Comparison of ENCODE assay signal across 12 cellular contexts in genomic region chr4:102787096-102787867, GRCh38. TPM values are rescaled to one million over a fixed set of nuclear protein-coding genes. Genes with fewer than 3 reads are reported as not detected.
DNase-seq lines count a peak whose midpoint lies in the region; ATAC-seq and TF ChIP-seq lines count a peak whose summit lies in the region.
"Had no signal": no experiment of that assay in that cellular context is flagged by ENCODE, and none has a peak within 500 bp of the region (broad histone marks: within the 10 kb centered on the region; RNA-seq: fewer than 3 reads in every experiment).

No MANE protein-coding gene starts in this region.

- no peak for TF ChIP-seq CTCF in activated CD8-positive, alpha-beta T cell treated with anti-CD3 and anti-CD28 coated beads for 36 hours (IDR thresholded peaks at IDR 0.05)
- TF ChIP-seq CTCF in PC-9 (conservative IDR thresholded peaks at IDR 0.05): no peak
- TF ChIP-seq CTCF in smooth muscle cell (IDR thresholded peaks at IDR 0.05; ENCODE audit: borderline replicate concordance, insufficient read depth, poor library complexity, severe bottlenecking): no peak

- BruUV-seq in PC-9 (replicated peaks; lab: Mats Ljungman, UMichigan): no TSS peak

- H3K9me3 ChIP-seq in PC-9 (ENCODE audit: insufficient read depth, low read depth) (peaks cover 4% of the 10 kb centered on the region; the same call in 1 of the 2 replicates), smooth muscle cell (replicated peaks; ENCODE audit: low read depth) (no peaks in the 10 kb centered on the region)

- peaks cover 16% of the 10 kb centered on the region; the same call in 1 of the 2 replicates for H3F3A ChIP-seq in PC-9 (ENCODE audit: insufficient read depth, low read depth)
- peaks cover 11% of the 10 kb centered on the region for H3F3A ChIP-seq in smooth muscle cell (ENCODE audit: low read depth)

- H3K27me3 Mint-ChIP-seq in activated CD8-positive, alpha-beta T cell treated with anti-CD3 and anti-CD28 coated beads for 36 hours: no peaks in the 10 kb centered on the region
- no peaks in the 10 kb centered on the region for H3K27me3 Mint-ChIP-seq in activated CD8-positive, alpha-beta T cell treated with anti-CD3 and anti-CD28 coated beads, Interleukin-2, amount 10 ng/mL, durations not matched to agents 7 days and 5 days (ENCODE audit: low read depth)
- H3K27me3 Mint-ChIP-seq: naive thymus-derived CD8-positive, alpha-beta T cell had no signal

- H3K4me1 ChIP-seq in PC-9 (replicated peaks; ENCODE audit: insufficient read depth) (no peaks in the 10 kb centered on the region), smooth muscle cell (ENCODE audit: low read depth) (no peaks in the 10 kb centered on the region)
- H3K4me1 ChIP-seq: spleen had no signal

- H3K4me1 Mint-ChIP-seq in activated CD8-positive, alpha-beta T cell treated with anti-CD3 and anti-CD28 coated beads for 36 hours (ENCODE audit: low read depth): peaks cover 22% of the 10 kb centered on the region
- H3K4me1 Mint-ChIP-seq in activated CD8-positive, alpha-beta T cell treated with anti-CD3 and anti-CD28 coated beads, Interleukin-2, amount 10 ng/mL, durations not matched to agents 7 days and 5 days (ENCODE audit: low read depth): peaks cover 2% of the 10 kb centered on the region

- no peak overlapping the region for H3K4me3 Mint-ChIP-seq in activated CD8-positive, alpha-beta T cell treated with anti-CD3 and anti-CD28 coated beads for 36 hours
- H3K4me3 Mint-ChIP-seq in activated CD8-positive, alpha-beta T cell treated with anti-CD3 and anti-CD28 coated beads, Interleukin-2, amount 10 ng/mL, durations not matched to agents 7 days and 5 days: no peak overlapping the region
- H3K4me3 Mint-ChIP-seq: naive thymus-derived CD8-positive, alpha-beta T cell had no signal

- CTCF ChIA-PET in activated CD8-positive, alpha-beta T cell treated with anti-CD3 and anti-CD28 coated beads for 36 hours (lab: Charles Lee): no interaction called here
- CTCF ChIA-PET in activated CD8-positive, alpha-beta T cell treated with anti-CD3 and anti-CD28 coated beads, Interleukin-2, amount 10 ng/mL, durations not matched to agents 7 days and 5 days (lab: Charles Lee): no interaction called here
- CTCF ChIA-PET in PC-9 (lab: Charles Lee): no interaction called here

- DNase-seq in activated CD8-positive, alpha-beta T cell treated with anti-CD3 and anti-CD28 coated beads for 36 hours: no peak
- DNase-seq in activated CD8-positive, alpha-beta T cell treated with anti-CD3 and anti-CD28 coated beads, Interleukin-2, amount 10 ng/mL, durations not matched to agents 7 days and 5 days: no peak
- DNase-seq in PC-9 (no peak), smooth muscle cell (lab: John Stamatoyannopoulos, UW; ENCODE audit: unreplicated experiment) (no peak), GDM1 (lab: John Stamatoyannopoulos, UW) (no peak), cerebellar nuclear complex (lab: John Stamatoyannopoulos, UW) (no peak)
- DNase-seq: naive thymus-derived CD8-positive, alpha-beta T cell; SHP77 treated with DMSO at 0.1 percent for 48 hours; spleen; WERI-Rb-1 had no signal

- POLR2A ChIA-PET in activated CD8-positive, alpha-beta T cell treated with anti-CD3 and anti-CD28 coated beads for 36 hours (lab: Charles Lee): no interaction called here
- POLR2A ChIA-PET in activated CD8-positive, alpha-beta T cell treated with anti-CD3 and anti-CD28 coated beads, Interleukin-2, amount 10 ng/mL, durations not matched to agents 7 days and 5 days (lab: Charles Lee): interaction anchor here (1.0 kb wide), 1 partner anchor 40 kb away, joined by 3 read pairs; the partner anchor contains the start of gene UBE2D3
- POLR2A ChIA-PET in PC-9 (lab: Charles Lee; ENCODE audit: unreplicated experiment): no interaction called here

- H3K36me3 ChIP-seq in PC-9 (ENCODE audit: low read depth): no peaks in the 10 kb centered on the region
- no peaks in the 10 kb centered on the region for H3K36me3 ChIP-seq in smooth muscle cell (ENCODE audit: low read depth)

- peak; percentile 77 for ATAC-seq in activated CD8-positive, alpha-beta T cell treated with anti-CD3 and anti-CD28 coated beads for 36 hours
- ATAC-seq in activated CD8-positive, alpha-beta T cell treated with anti-CD3 and anti-CD28 coated beads, Interleukin-2, amount 10 ng/mL, durations not matched to agents 7 days and 5 days: no peak
- ATAC-seq in esophagus mucosa (peak; percentile 62), GM18498 (IDR thresholded peaks at IDR 0.05; ENCODE audit: unreplicated experiment) (no peak)
- ATAC-seq: naive thymus-derived CD8-positive, alpha-beta T cell had no signal

- H3K36me3 Mint-ChIP-seq in activated CD8-positive, alpha-beta T cell treated with anti-CD3 and anti-CD28 coated beads for 36 hours (ENCODE audit: low read depth): peaks cover 9% of the 10 kb centered on the region
- H3K36me3 Mint-ChIP-seq in activated CD8-positive, alpha-beta T cell treated with anti-CD3 and anti-CD28 coated beads, Interleukin-2, amount 10 ng/mL, durations not matched to agents 7 days and 5 days (ENCODE audit: low read depth): peaks cover 11% of the 10 kb centered on the region

- 95% methylated on average over 7 of the region's 7 CpGs for WGBS in smooth muscle cell (ENCODE audit: low lambda C conversion rate)

- H3K9me3 Mint-ChIP-seq in activated CD8-positive, alpha-beta T cell treated with anti-CD3 and anti-CD28 coated beads for 36 hours: peaks cover 3% of the 10 kb centered on the region
- no peaks in the 10 kb centered on the region for H3K9me3 Mint-ChIP-seq in activated CD8-positive, alpha-beta T cell treated with anti-CD3 and anti-CD28 coated beads, Interleukin-2, amount 10 ng/mL, durations not matched to agents 7 days and 5 days (ENCODE audit: insufficient read depth)

- H3K79me2 ChIP-seq in PC-9 (ENCODE audit: low read depth) (no peaks in the 10 kb centered on the region), smooth muscle cell (ENCODE audit: low read depth) (no peaks in the 10 kb centered on the region)

- no peaks in the 10 kb centered on the region for H3K9me2 ChIP-seq in PC-9 (ENCODE audit: insufficient read depth)

- no peak overlapping the region for H3K4me3 ChIP-seq in PC-9
- no peak overlapping the region for H3K4me3 ChIP-seq in smooth muscle cell
- H3K4me3 ChIP-seq: spleen had no signal

- H2AFZ ChIP-seq in PC-9 (no peak overlapping the region), smooth muscle cell (ENCODE audit: low read depth) (no peak overlapping the region)

- no peaks in the 10 kb centered on the region for H3K27me3 ChIP-seq in PC-9 (ENCODE audit: insufficient read depth, low read depth)
- H3K27me3 ChIP-seq in smooth muscle cell (ENCODE audit: low read depth): no peaks in the 10 kb centered on the region
- H3K27me3 ChIP-seq: spleen had no signal

- H3K27ac Mint-ChIP-seq in activated CD8-positive, alpha-beta T cell treated with anti-CD3 and anti-CD28 coated beads for 36 hours: peak overlapping the region; percentile 28
- no peak overlapping the region for H3K27ac Mint-ChIP-seq in activated CD8-positive, alpha-beta T cell treated with anti-CD3 and anti-CD28 coated beads, Interleukin-2, amount 10 ng/mL, durations not matched to agents 7 days and 5 days

- no peak overlapping the region for H3K9ac ChIP-seq in smooth muscle cell (ENCODE audit: low read depth)

- no peaks in the 10 kb centered on the region for H4K20me1 ChIP-seq in PC-9 (ENCODE audit: insufficient read depth)
- peaks cover 3% of the 10 kb centered on the region for H4K20me1 ChIP-seq in smooth muscle cell (ENCODE audit: low read depth)

- H3K4me2 ChIP-seq in PC-9 (no peak overlapping the region), smooth muscle cell (no peak overlapping the region)

- intact Hi-C loops in activated CD8-positive, alpha-beta T cell treated with anti-CD3 and anti-CD28 coated beads for 36 hours (cut with micrococcal nuclease): no loop called here
- intact Hi-C loops in PC-9 (cut with micrococcal nuclease; ENCODE audit: unreplicated experiment): no loop called here

- H3K27ac ChIP-seq in PC-9 (peak overlapping the region; percentile 29; the same call in 1 of the 2 replicates), smooth muscle cell (ENCODE audit: low read depth) (peak overlapping the region; percentile 23)
- H3K27ac ChIP-seq: spleen, WERI-Rb-1 had no signal

RNA-seq across cellular contexts. Expression of gene MANBA, which starts 26.5 kb away (rescaled TPM):
- 10 to 100 TPM; 14.5 to 16.3 TPM for total RNA-seq in activated CD8-positive, alpha-beta T cell treated with anti-CD3 and anti-CD28 coated beads for 36 hours
- total RNA-seq in activated CD8-positive, alpha-beta T cell treated with anti-CD3 and anti-CD28 coated beads, Interleukin-2, amount 10 ng/mL, durations not matched to agents 7 days and 5 days: 10 to 100 TPM; 15.1 to 16.6 TPM
- total RNA-seq in PC-9 (2021): 9.8 and 11.8 TPM in 2 replicates
- total RNA-seq in esophagus mucosa: 10.7 TPM
- total RNA-seq in smooth muscle cell: 99.9 and 137 TPM in 2 replicates
- polyA plus RNA-seq in smooth muscle cell: 54.0 and 58.1 TPM in 2 replicates

RNA-seq across cellular contexts. Expression of gene UBE2D3, which starts 40.1 kb away (rescaled TPM):
- total RNA-seq in activated CD8-positive, alpha-beta T cell treated with anti-CD3 and anti-CD28 coated beads for 36 hours: 100 to 1,000 TPM; 410 to 427 TPM
- 100 to 1,000 TPM; 388 to 409 TPM for total RNA-seq in activated CD8-positive, alpha-beta T cell treated with anti-CD3 and anti-CD28 coated beads, Interleukin-2, amount 10 ng/mL, durations not matched to agents 7 days and 5 days
- total RNA-seq in PC-9 (2021) (154 and 183 TPM in 2 replicates), esophagus mucosa (207 TPM), smooth muscle cell (680 and 703 TPM in 2 replicates)
- polyA plus RNA-seq in smooth muscle cell: 305 and 322 TPM in 2 replicates

Comparison
In these comparisons a context has a peak if more than half of its experiments do, and no peak if none do; other contexts are left out.
1. ATAC-seq: peak in activated CD8-positive, alpha-beta T cell treated with anti-CD3 and anti-CD28 coated beads for 36 hours (single experiment) and esophagus mucosa (single experiment); none in activated CD8-positive, alpha-beta T cell treated with anti-CD3 and anti-CD28 coated beads, Interleukin-2, amount 10 ng/mL, durations not matched to agents 7 days and 5 days (single experiment) and GM18498 (single experiment).